8 cellular contexts compared by ENCODE assay signal in genomic region chr19:21022996-21023395, GRCh38. TPM values are rescaled to one million over a fixed set of nuclear protein-coding genes. Genes with fewer than 3 reads are reported as not detected.
DNase-seq lines count a peak whose midpoint lies in the region; ATAC-seq and TF ChIP-seq lines count a peak whose summit lies in the region.

No MANE protein-coding gene starts in this region.

- H3K79me2 ChIP-seq in parathyroid adenoma = peaks cover 5% of the 10 kb centered on the region

- peak overlapping the region; percentile 22 for H3K4me2 ChIP-seq in parathyroid adenoma (ENCODE audit: low read length)

- H3K4me3 ChIP-seq in Panc1 (ENCODE audit: low read depth in 2 of 2, low read length in 2 of 2) = no peak overlapping the region; a peak in 1 of 4 replicates
- no peak overlapping the region for H3K4me3 ChIP-seq in choroid plexus epithelial cell (ENCODE audit: low read depth, low read length)
- H3K4me3 ChIP-seq in parathyroid adenoma (ENCODE audit: low read depth, low read length) = no peak overlapping the region
- H3K4me3 ChIP-seq in testis = no peak overlapping the region

- TF ChIP-seq POLR2A in testis (IDR thresholded peaks at IDR 0.05) = no peak

- 72 to 76% methylated on average over 2 of the region's 2 CpGs for WGBS in testis, 2 donors

- ATAC-seq in Panc1 = no peak

- intact Hi-C loops in Panc1 (cut with micrococcal nuclease; ENCODE audit: unreplicated experiment) (no loop called here), testis (cut with DNase I; ENCODE audit: low total_unique reads) (no loop called here)

- POLR2A ChIA-PET in Panc1 (lab: Charles Lee) = interaction anchor here (0.6 kb wide), 1 partner anchor 363 kb away, joined by 3 read pairs; no protein-coding TSS in a partner anchor

- TF ChIP-seq CTCF in Panc1 (IDR thresholded peaks at IDR 0.05) = no peak
- TF ChIP-seq CTCF in choroid plexus epithelial cell (conservative IDR thresholded peaks at IDR 0.05; ENCODE audit: low read depth, low read length) = no peak
- no peak for TF ChIP-seq CTCF in parathyroid adenoma (IDR thresholded peaks at IDR 0.05)
- TF ChIP-seq CTCF in testis (IDR thresholded peaks at IDR 0.05) = no peak

- no peaks in the 10 kb centered on the region for H3K9me3 ChIP-seq in Panc1 (ENCODE audit: control insufficient read depth, insufficient read depth, low read depth, low read length)
- H3K9me3 ChIP-seq in parathyroid adenoma (ENCODE audit: control insufficient read depth, low read length) = no peaks in the 10 kb centered on the region
- no peaks in the 10 kb centered on the region for H3K9me3 ChIP-seq in testis

- no peak overlapping the region for H2AFZ ChIP-seq in parathyroid adenoma

- H3K36me3 ChIP-seq in Panc1 (ENCODE audit: control insufficient read depth, insufficient read depth, low read length) (no peaks in the 10 kb centered on the region), parathyroid adenoma (ENCODE audit: control insufficient read depth, insufficient read depth, low read length) (no peaks in the 10 kb centered on the region), testis (ENCODE audit: low read depth, missing control alignments) (no peaks in the 10 kb centered on the region)

- H3K4me1 ChIP-seq in Panc1 (ENCODE audit: control insufficient read depth, insufficient read depth, low read length) = peaks cover 9% of the 10 kb centered on the region; the same call in 1 of the 2 replicates
- peaks cover 29% of the 10 kb centered on the region for H3K4me1 ChIP-seq in parathyroid adenoma
- H3K4me1 ChIP-seq in testis = peaks cover 3% of the 10 kb centered on the region

- in situ Hi-C loops in Panc1 (cut with HindIII; ENCODE audit: low pct_unique_long_range_greater_than_20kb, low sequenced_read_pairs) = no loop called here

- H3K9ac ChIP-seq in parathyroid adenoma = no peak overlapping the region

- DNase-seq in EL (peak; percentile 60), Panc1 (ENCODE audit: low read depth, low spot score) (no peak), choroid plexus epithelial cell (ENCODE audit: low read depth) (peak; percentile 67), testis (no peak), foreskin melanocyte (no peak), T1000 (lab: John Stamatoyannopoulos, UW) (no peak), SIG-M5 treated with dmso at 0.1 percent for 504 hours (lab: John Stamatoyannopoulos, UW; ENCODE audit: unreplicated experiment) (no peak)

- H3K27ac ChIP-seq in Panc1 (ENCODE audit: low read length) (no peak overlapping the region), parathyroid adenoma (peak overlapping the region; percentile 4), testis (no peak overlapping the region)

- TSS peak; percentile 55 for BruUV-seq in Panc1 (replicated peaks; lab: Mats Ljungman, UMichigan)

- no peaks in the 10 kb centered on the region for H3K27me3 ChIP-seq in Panc1 (ENCODE audit: control insufficient read depth, insufficient read depth, low read length)
- no peaks in the 10 kb centered on the region for H3K27me3 ChIP-seq in parathyroid adenoma (ENCODE audit: control insufficient read depth, insufficient read depth, low read length)
- H3K27me3 ChIP-seq in testis = no peaks in the 10 kb centered on the region

- CTCF ChIA-PET in Panc1 (lab: Charles Lee) = no interaction called here

RNA-seq across cellular contexts. Expression of gene ZNF430, which starts 2.5 kb away (rescaled TPM):
- 6.4 TPM for total RNA-seq in Panc1 (2021; ENCODE audit: unreplicated experiment)
- polyA plus RNA-seq in Panc1 (2012; ENCODE audit: insufficient read length) = 1.8 TPM
- total RNA-seq in testis = 10 to 100 TPM in 1 of 2 donors, 1 to 10 TPM in 1; 9.2 to 11.7 TPM
- 3.8 TPM for polyA plus RNA-seq in testis (ENCODE audit: insufficient read depth, low read depth, low replicate concordance)

RNA-seq across cellular contexts. Expression of gene ZNF714, which starts 59.0 kb away (rescaled TPM):
- total RNA-seq in Panc1 (2021; ENCODE audit: unreplicated experiment) (0.67 TPM), testis (10 to 100 TPM; 25.3 to 36.4 TPM)
- polyA plus RNA-seq in Panc1 (2012; ENCODE audit: insufficient read length) = 0.28 TPM
- 4.2 TPM for polyA plus RNA-seq in testis (ENCODE audit: insufficient read depth, low read depth, low replicate concordance)

Comparison
In these comparisons a context has a peak if more than half of its experiments do, and no peak if none do; other contexts are left out.
1. DNase-seq: peak in EL (single experiment) and choroid plexus epithelial cell (single experiment); none in Panc1 (single experiment), testis (single experiment), foreskin melanocyte (single experiment), T1000 (single experiment) and SIG-M5 treated with dmso at 0.1 percent for 504 hours (single experiment).
2. RNA of gene ZNF714, which starts 59.0 kb away (total RNA-seq): 25.3 to 36.4 TPM in testis; 0.67 TPM in Panc1 (single experiment); every median in the first group is over 10 times any median in the second.